In the genomic region with DNA sequence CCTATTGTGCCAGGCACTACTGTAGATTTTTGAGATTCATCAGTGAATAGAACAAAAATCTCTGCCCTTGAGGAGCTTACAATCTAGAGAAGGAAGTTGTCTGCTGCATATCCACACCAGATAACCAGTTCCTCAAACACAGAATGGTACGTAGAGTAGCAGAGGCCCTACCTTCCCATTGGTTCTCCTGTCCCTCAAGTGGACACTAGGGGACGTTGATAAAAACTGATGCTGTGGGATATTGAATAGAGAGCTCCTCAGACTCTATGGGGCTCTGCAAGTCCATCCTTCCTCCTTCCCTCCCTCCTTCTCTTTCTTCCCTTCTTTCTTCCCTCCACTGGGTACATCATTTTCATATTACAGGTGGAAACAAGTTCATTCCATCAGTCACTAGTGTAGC, we compare ENCODE assay signal across 22 cellular contexts.
"Had no signal": no experiment of that assay in that cellular context is flagged by ENCODE, and none has a peak within 500 bp of the region (broad histone marks: within the 10 kb centered on the region; RNA-seq: fewer than 3 reads in every experiment).

No MANE protein-coding gene starts in this region.

- H3K27ac ChIP-seq: breast epithelium, epithelial cell of prostate, esophagus squamous epithelium, heart right ventricle, ovary, right lobe of liver, tibial nerve had no signal

- H3K9me3 Mint-ChIP-seq: activated CD4-positive, alpha-beta T cell treated with anti-CD3 and anti-CD28 coated beads, Interleukin-2, amount 10 ng/mL, durations not matched to agents 7 days and 5 days; activated naive CD4-positive, alpha-beta T cell treated with anti-CD3 and anti-CD28 coated beads, Interleukin-2, amount 50 U/mL, for 24 hours; activated T-cell treated with anti-CD3 and anti-CD28 coated beads, Interleukin-2, amount 50 U/mL, for 24 hours; mesothelial cell of epicardium; WTC11 had no signal

- H3K4me1 Mint-ChIP-seq: activated CD4-positive, alpha-beta memory T cell treated with anti-CD3 and anti-CD28 coated beads, Interleukin-2, amount 10 ng/mL, durations not matched to agents 7 days and 5 days; activated CD4-positive, alpha-beta T cell treated with anti-CD3 and anti-CD28 coated beads, Interleukin-2, amount 10 ng/mL, durations not matched to agents 7 days and 5 days; activated naive CD4-positive, alpha-beta T cell treated with anti-CD3 and anti-CD28 coated beads, Interleukin-2, amount 50 U/mL, for 24 hours; naive B cell had no signal

- H3K36me3 ChIP-seq: breast epithelium, esophagus squamous epithelium, heart right ventricle, ovary, right lobe of liver, tibial nerve had no signal

- ATAC-seq: right lobe of liver, WTC11 had no signal

- H3K27me3 ChIP-seq: breast epithelium, esophagus squamous epithelium, heart right ventricle, ovary, right lobe of liver, tibial nerve had no signal

- H3K36me3 Mint-ChIP-seq: activated naive CD4-positive, alpha-beta T cell treated with anti-CD3 and anti-CD28 coated beads, Interleukin-2, amount 50 U/mL, for 24 hours; mesothelial cell of epicardium; naive B cell; WTC11 had no signal

- H3K4me1 ChIP-seq: breast epithelium, esophagus squamous epithelium, right lobe of liver, tibial nerve had no signal

- H3K9me3 ChIP-seq: breast epithelium, esophagus squamous epithelium, heart right ventricle, ovary, right lobe of liver, tibial nerve had no signal

- H3K4me3 ChIP-seq: breast epithelium, esophagus squamous epithelium, heart right ventricle, ovary, right lobe of liver, tibial nerve had no signal

- H3K27me3 Mint-ChIP-seq: activated CD4-positive, alpha-beta memory T cell treated with anti-CD3 and anti-CD28 coated beads, Interleukin-2, amount 10 ng/mL, durations not matched to agents 7 days and 5 days; activated CD4-positive, alpha-beta T cell treated with anti-CD3 and anti-CD28 coated beads, Interleukin-2, amount 10 ng/mL, durations not matched to agents 7 days and 5 days; activated naive CD4-positive, alpha-beta T cell treated with anti-CD3 and anti-CD28 coated beads, Interleukin-2, amount 50 U/mL, for 24 hours; activated T-cell treated with anti-CD3 and anti-CD28 coated beads, Interleukin-2, amount 50 U/mL, for 24 hours; naive B cell had no signal

- H3K27ac Mint-ChIP-seq: activated CD4-positive, alpha-beta memory T cell treated with anti-CD3 and anti-CD28 coated beads, Interleukin-2, amount 10 ng/mL, durations not matched to agents 7 days and 5 days; activated CD4-positive, alpha-beta T cell treated with anti-CD3 and anti-CD28 coated beads, Interleukin-2, amount 10 ng/mL, durations not matched to agents 7 days and 5 days; activated naive CD4-positive, alpha-beta T cell treated with anti-CD3 and anti-CD28 coated beads, Interleukin-2, amount 50 U/mL, for 24 hours; activated T-cell treated with anti-CD3 and anti-CD28 coated beads, Interleukin-2, amount 50 U/mL, for 24 hours; mesothelial cell of epicardium; naive B cell; progenitor cell of endocrine pancreas; WTC11 had no signal

- DNase-seq: activated CD4-positive, alpha-beta memory T cell treated with anti-CD3 and anti-CD28 coated beads, Interleukin-2, amount 10 ng/mL, durations not matched to agents 7 days and 5 days; activated CD4-positive, alpha-beta T cell treated with anti-CD3 and anti-CD28 coated beads for 1 hour; activated CD4-positive, alpha-beta T cell treated with anti-CD3 and anti-CD28 coated beads, Interleukin-2, amount 10 ng/mL, durations not matched to agents 7 days and 5 days; activated CD8-positive, alpha-beta memory T cell treated with anti-CD3 and anti-CD28 coated beads, Interleukin-2, amount 50 U/mL, for 48 hours; activated gamma-delta T cell; activated T-cell treated with anti-CD3 and anti-CD28 coated beads, Interleukin-2, amount 50 U/mL, for 24 hours; central memory CD4-positive, alpha-beta T cell; esophagus squamous epithelium; foreskin melanocyte; heart right ventricle; naive B cell; ovary; right lobe of liver; stimulated activated CD4-positive, alpha-beta T cell treated with anti-CD3 and anti-CD28 coated beads, Interleukin-2, amount 100 ng/mL, for 48 hours; stimulated activated naive CD4-positive, alpha-beta T cell treated with Interleukin-2 at 50 U/mL for 16 hours had no signal

- H3K4me3 Mint-ChIP-seq: activated CD4-positive, alpha-beta memory T cell treated with anti-CD3 and anti-CD28 coated beads, Interleukin-2, amount 10 ng/mL, durations not matched to agents 7 days and 5 days; activated CD4-positive, alpha-beta T cell treated with anti-CD3 and anti-CD28 coated beads, Interleukin-2, amount 10 ng/mL, durations not matched to agents 7 days and 5 days; activated naive CD4-positive, alpha-beta T cell treated with anti-CD3 and anti-CD28 coated beads, Interleukin-2, amount 50 U/mL, for 24 hours; activated T-cell treated with anti-CD3 and anti-CD28 coated beads, Interleukin-2, amount 50 U/mL, for 24 hours; mesothelial cell of epicardium; naive B cell; WTC11 had no signal
